In genomic region chr15:26243382-26243781, GRCh38 we compare ENCODE assay signal across 19 cellular contexts.
DNase-seq lines count a peak whose midpoint lies in the region; ATAC-seq, FAIRE-seq and TF ChIP-seq lines count a peak whose summit lies in the region.
"Had no signal": no experiment of that assay in that cellular context is flagged by ENCODE, and none has a peak within 500 bp of the region (broad histone marks: within the 10 kb centered on the region; RNA-seq: fewer than 3 reads in every experiment).

No MANE protein-coding gene starts in this region.

- DNase-seq in GM23338 (ENCODE audit: low spot score), result peak; percentile 82
- no peak for DNase-seq in H1 (ENCODE audit: low read depth in 1 of 2, low spot score in 2 of 2)
- no peak for DNase-seq in NOMO-1 treated with DMSO at 0.1 percent for 48 hours (lab: John Stamatoyannopoulos, UW; ENCODE audit: unreplicated experiment)
- no peak for DNase-seq in small intestine
- DNase-seq in A673 (ENCODE audit: low spot score), result no peak
- DNase-seq: 8988T; Calu3; CD8-positive, alpha-beta T cell; DMS79 treated with DMSO at 0.1 percent for 48 hours; GF-D8; HFFc6 had no signal

- peaks cover 21% of the 10 kb centered on the region for H3K36me3 Mint-ChIP-seq in GM23338 (ENCODE audit: low read depth)
- H3K36me3 Mint-ChIP-seq: CD8-positive, alpha-beta T cell had no signal

- no peak overlapping the region; the same call in 1 of the 2 replicates for H2AK5ac ChIP-seq in H1 (ENCODE audit: low read depth, low read length)

- H3K36me3 ChIP-seq in GM23338 (ENCODE audit: insufficient read depth) (no peaks in the 10 kb centered on the region), HUES6 (ENCODE audit: control insufficient read depth, insufficient read depth, low read length) (no peaks in the 10 kb centered on the region), H1 (ENCODE audit: control insufficient read depth in 2 of 4, insufficient read depth in 4 of 4, low read length in 3 of 4) (no peaks in the 10 kb centered on the region), iPS-20b (ENCODE audit: insufficient read depth, low read depth, low read length) (no peaks in the 10 kb centered on the region), small intestine (ENCODE audit: control insufficient read depth in 2 of 2, insufficient read depth in 2 of 2, low read length in 2 of 2) (no peaks in the 10 kb centered on the region), A673 (ENCODE audit: insufficient read depth, low read length, poor library complexity, severe bottlenecking) (no peaks in the 10 kb centered on the region)
- H3K36me3 ChIP-seq: BLaER1 treated with 17β-estradiol and CSF1 and Interleukin-3, amounts not matched to agents 10 nM and 100 nM had no signal

- H4K20me1 ChIP-seq in GM23338 (replicated peaks; ENCODE audit: insufficient read depth) (no peaks in the 10 kb centered on the region), H1 (replicated peaks in 1 of 2; ENCODE audit: control insufficient read depth in 1 of 2, insufficient read depth in 2 of 2, low read length in 2 of 2) (no peaks in the 10 kb centered on the region)
- H4K20me1 ChIP-seq: BLaER1 treated with 17β-estradiol and CSF1 and Interleukin-3, amounts not matched to agents 10 nM and 100 nM had no signal

- H3K9me3 Mint-ChIP-seq in GM23338, result peaks cover 25% of the 10 kb centered on the region

- peak overlapping the region; percentile 71 for H3K4ac ChIP-seq in H1 (replicated peaks; ENCODE audit: insufficient read length, low read depth, low read length)

- H3K79me2 ChIP-seq in GM23338 (replicated peaks; ENCODE audit: insufficient read depth) (no peaks in the 10 kb centered on the region), H1 (ENCODE audit: control insufficient read depth in 1 of 2, insufficient read depth in 2 of 2, low read length in 2 of 2) (no peaks in the 10 kb centered on the region)

- H3F3A ChIP-seq in GM23338 (replicated peaks; ENCODE audit: low read depth), result peaks cover 10% of the 10 kb centered on the region; the same call in 1 of the 2 replicates

- POLR2A ChIA-PET in H1 (lab: Charles Lee; ENCODE audit: partially characterized antibody) (interaction anchor here (1.0 to 3.8 kb wide), 7 partner anchors 8 to 59 kb away, joined by 3 to 25 read pairs (median 4); no protein-coding TSS in a partner anchor), A673 (lab: Charles Lee; ENCODE audit: low non-redundant PET) (no interaction called here)

- no peak overlapping the region for H3K4me3 ChIP-seq in GM23338
- H3K4me3 ChIP-seq in HUES6 (ENCODE audit: low read depth, low read length), result no peak overlapping the region
- no peak overlapping the region for H3K4me3 ChIP-seq in H1 (ENCODE audit: extremely low read depth in 1 of 4, insufficient read depth in 2 of 4, low read depth in 3 of 4, low read length in 4 of 4)
- peak overlapping the region; percentile 40; the same call in 1 of the 2 replicates for H3K4me3 ChIP-seq in iPS-20b (ENCODE audit: low read length)
- no peak overlapping the region for H3K4me3 ChIP-seq in small intestine (ENCODE audit: low read depth in 1 of 2, low read length in 2 of 2)
- H3K4me3 ChIP-seq in A673 (ENCODE audit: low read depth, low read length, poor library complexity, severe bottlenecking), result no peak overlapping the region
- H3K4me3 ChIP-seq: BLaER1 treated with 17β-estradiol and CSF1 and Interleukin-3, amounts not matched to agents 10 nM and 100 nM had no signal

- H3K9me3 ChIP-seq in HUES6 (ENCODE audit: control insufficient read depth, insufficient read depth, low read depth, low read length) (no peaks in the 10 kb centered on the region; the same call in 1 of the 2 replicates), H1 (ENCODE audit: insufficient read depth in 2 of 2, low read depth in 1 of 2, low read length in 1 of 2) (no peaks in the 10 kb centered on the region), iPS-20b (ENCODE audit: insufficient read depth, low read depth, low read length) (no peaks in the 10 kb centered on the region), small intestine (ENCODE audit: control insufficient read depth, low read depth) (peaks cover 1% of the 10 kb centered on the region), A673 (ENCODE audit: low read depth, low read length, poor library complexity, severe bottlenecking) (peaks cover 36% of the 10 kb centered on the region)

- no peak overlapping the region for H3K23ac ChIP-seq in H1 (ENCODE audit: insufficient read length)

- peak in 1 of 2 experiments; percentile 5; a peak in 1 of 3 replicates for TF ChIP-seq EP300 in H1 (IDR thresholded peaks at IDR 0.05; ENCODE audit: borderline replicate concordance in 1 of 2, low read depth in 2 of 2, low read length in 2 of 2)

- H2BK5ac ChIP-seq in H1 (ENCODE audit: low read depth, low read length), result peak overlapping the region; percentile 93

- H3K9me2 ChIP-seq in GM23338 (ENCODE audit: insufficient read depth), result 0 out of 2 replicates have a peak, but pooled peaks cover 15% of the 10 kb centered on the region

- peaks cover 11% of the 10 kb centered on the region for H3K4me1 ChIP-seq in GM23338 (ENCODE audit: insufficient read depth)
- peaks cover 14% of the 10 kb centered on the region for H3K4me1 ChIP-seq in HUES6 (ENCODE audit: control insufficient read depth, insufficient read depth, low read length)
- H3K4me1 ChIP-seq in H1 (replicated peaks in 1 of 4; ENCODE audit: control insufficient read depth in 3 of 4, insufficient read depth in 4 of 4, low read length in 3 of 4), result peaks cover 8 to 18% (median 11%) of the 10 kb centered on the region in 4 experiments
- peaks cover 15% of the 10 kb centered on the region; the same call in 1 of the 2 replicates for H3K4me1 ChIP-seq in iPS-20b (ENCODE audit: insufficient read depth, low read length)
- no peaks in the 10 kb centered on the region for H3K4me1 ChIP-seq in small intestine (ENCODE audit: control insufficient read depth in 2 of 2, insufficient read depth in 1 of 2, low read depth in 1 of 2, low read length in 1 of 2)
- H3K4me1 ChIP-seq in A673 (ENCODE audit: insufficient read depth, low read length, poor library complexity, severe bottlenecking), result no peaks in the 10 kb centered on the region

- peak overlapping the region; percentile 87 for H3K27ac Mint-ChIP-seq in GM23338
- H3K27ac Mint-ChIP-seq: B cell; CD8-positive, alpha-beta T cell; HFFc6 had no signal

- peaks cover 20% of the 10 kb centered on the region for H3K4me1 Mint-ChIP-seq in GM23338
- H3K4me1 Mint-ChIP-seq: B cell had no signal

- H2BK12ac ChIP-seq in H1 (ENCODE audit: low read depth, low read length), result peak overlapping the region; percentile 62

- no peak overlapping the region for H3K14ac ChIP-seq in H1 (ENCODE audit: insufficient read length)

- WGBS in H1 (ENCODE audit: extremely low coverage in 1 of 2, insufficient coverage in 1 of 2, insufficient read length in 1 of 2, insufficient replicate concordance in 2 of 2, low coverage in 1 of 2, low lambda C conversion rate in 2 of 2, missing lambda C conversion rate in 1 of 2), 2 experiments, result 70% methylated on average over 1 of the region's 1 CpG; no CpG with 5 or more reads in 1 of the 2 experiments
- WGBS in small intestine, 3 donors, result 87 to 97% (median 91%) methylated on average over 1 of the region's 1 CpG

- peak overlapping the region; percentile 96; the same call in 1 of the 2 replicates for H2BK20ac ChIP-seq in H1 (ENCODE audit: low read length)

- peak in 1 of 2 experiments; percentile 4; a peak in 1 of 4 replicates for TF ChIP-seq RAD21 in H1 (IDR thresholded peaks at IDR 0.05 in 1 of 2, conservative IDR thresholded peaks at IDR 0.05 in 1 of 2; ENCODE audit: low read depth in 2 of 2, low read length in 2 of 2)

- H2BK15ac ChIP-seq in H1 (ENCODE audit: low read length), result no peak overlapping the region

- peak overlapping the region; percentile 79 for H4K91ac ChIP-seq in H1 (replicated peaks; ENCODE audit: insufficient read length, low read length)

- no peaks in the 10 kb centered on the region for H3K23me2 ChIP-seq in H1 (ENCODE audit: low read depth, low read length)

- ATAC-seq in GM23338 (peak; percentile 88), HG03432 (IDR thresholded peaks at IDR 0.05; ENCODE audit: unreplicated experiment) (no peak)
- ATAC-seq: CD8-positive, alpha-beta T cell; HCT116 had no signal

- TF ChIP-seq CTCF in GM23338 (conservative IDR thresholded peaks at IDR 0.05; ENCODE audit: low read depth in 2 of 2) (no peak), H1 (IDR thresholded peaks at IDR 0.05; ENCODE audit: control extremely low read depth in 1 of 3, insufficient read depth in 1 of 3, low read depth in 1 of 3, low read length in 3 of 3) (no peak), A673 (conservative IDR thresholded peaks at IDR 0.05; ENCODE audit: low read depth, low read length) (no peak)

- H3K27me3 ChIP-seq in GM23338 (ENCODE audit: insufficient read depth) (no peaks in the 10 kb centered on the region), HUES6 (ENCODE audit: control insufficient read depth, insufficient read depth, low read length) (no peaks in the 10 kb centered on the region), H1 (replicated peaks in 1 of 4; ENCODE audit: control insufficient read depth in 3 of 4, extremely low read depth in 1 of 4, insufficient read depth in 3 of 4, low read length in 3 of 4) (no peaks in the 10 kb centered on the region), iPS-20b (ENCODE audit: insufficient read depth, low read length) (no peaks in the 10 kb centered on the region), small intestine (ENCODE audit: control insufficient read depth in 2 of 2, insufficient read depth in 2 of 2, low read length in 2 of 2) (no peaks in the 10 kb centered on the region), A673 (replicated peaks; ENCODE audit: insufficient read depth, low read depth, low read length, poor library complexity) (no peaks in the 10 kb centered on the region)
- H3K27me3 ChIP-seq: BLaER1 treated with 17β-estradiol and CSF1 and Interleukin-3, amounts not matched to agents 10 nM and 100 nM had no signal

- peak overlapping the region; percentile 79 for H3K18ac ChIP-seq in H1 (ENCODE audit: extremely low read depth, low read length)

- no peak overlapping the region for H2AFZ ChIP-seq in GM23338
- H2AFZ ChIP-seq in H1 (ENCODE audit: low read length), result no peak overlapping the region

- no TSS peak for BruUV-seq in A673 (replicated peaks; lab: Mats Ljungman, UMichigan)

- peaks cover 3% of the 10 kb centered on the region for H3K27me3 Mint-ChIP-seq in GM23338 (ENCODE audit: insufficient read depth, low read depth, poor library complexity)
- H3K27me3 Mint-ChIP-seq: B cell had no signal

- peak overlapping the region; percentile 32 for H4K5ac ChIP-seq in H1 (ENCODE audit: insufficient read length, low read depth, low read length)

- H3K9ac ChIP-seq in HUES6 (ENCODE audit: low read length) (peak overlapping the region; percentile 25), H1 (replicated peaks in 1 of 4; ENCODE audit: extremely low read depth in 1 of 4, low read depth in 3 of 4, low read length in 3 of 4) (peak overlapping the region in 2 of 4 experiments; percentile 16 to 25; a peak in 5 of 7 replicates), iPS-20b (ENCODE audit: low read depth, low read length) (peak overlapping the region; percentile 77)
- H3K9ac ChIP-seq: BLaER1 treated with 17β-estradiol and CSF1 and Interleukin-3, amounts not matched to agents 10 nM and 100 nM had no signal

- intact Hi-C loops in A673 (cut with micrococcal nuclease; ENCODE audit: unreplicated experiment), result no loop called here

- CTCF ChIA-PET in H1 (lab: Charles Lee; ENCODE audit: partially characterized antibody), result interaction anchor here (0.8 to 3.8 kb wide), 8 partner anchors 17 to 516 kb away, joined by 3 to 22 read pairs (median 4); no protein-coding TSS in a partner anchor
- CTCF ChIA-PET in A673 (lab: Charles Lee), result no interaction called here

- H3K27ac ChIP-seq in GM23338 (ENCODE audit: low read depth), result peak overlapping the region; percentile 90
- H3K27ac ChIP-seq in HUES6 (ENCODE audit: low read depth, low read length), result peak overlapping the region; percentile 85
- peak overlapping the region; percentile 90 for H3K27ac ChIP-seq in H1 (ENCODE audit: low read depth, low read length)
- peak overlapping the region; percentile 97 for H3K27ac ChIP-seq in iPS-20b (ENCODE audit: low read length)
- H3K27ac ChIP-seq in small intestine (ENCODE audit: low read depth in 1 of 2, low read length in 1 of 2), result no peak overlapping the region
- no peak overlapping the region for H3K27ac ChIP-seq in A673 (ENCODE audit: low read depth, low read length, poor library complexity, severe bottlenecking)
- H3K27ac ChIP-seq: BLaER1 treated with 17β-estradiol and CSF1 and Interleukin-3, amounts not matched to agents 10 nM and 100 nM had no signal

- peak overlapping the region; percentile 96 for H2BK120ac ChIP-seq in H1 (replicated peaks; ENCODE audit: low read depth, low read length)

- H3K4me2 ChIP-seq in GM23338 (peak overlapping the region; percentile 7; the same call in 1 of the 2 replicates), H1 (ENCODE audit: insufficient read depth in 1 of 2, low read depth in 2 of 2, low read length in 2 of 2) (peak overlapping the region; percentile 32 to 49; a peak in 2 of 4 replicates)
- H3K4me2 ChIP-seq: BLaER1 treated with 17β-estradiol and CSF1 and Interleukin-3, amounts not matched to agents 10 nM and 100 nM had no signal

- H3K56ac ChIP-seq in H1 (replicated peaks; ENCODE audit: insufficient read length, low read depth, low read length), result no peak overlapping the region

- H4K8ac ChIP-seq in H1 (ENCODE audit: extremely low read depth, insufficient read depth, low read length), result no peak overlapping the region

- H3K79me1 ChIP-seq in H1 (ENCODE audit: low read depth, low read length), result no peaks in the 10 kb centered on the region

- H3K4me3 Mint-ChIP-seq in GM23338, result no peak overlapping the region
- H3K4me3 Mint-ChIP-seq: B cell; CD8-positive, alpha-beta T cell; HFFc6 had no signal

- FAIRE-seq in H1 (lab: Jason Lieb, UNC) (peak; percentile 58), small intestine (lab: Jason Lieb, UNC) (no peak)
- FAIRE-seq: H54, HTR-8/SVneo had no signal

- peak in 1 of 2 experiments; percentile 58; a peak in 1 of 3 replicates for TF ChIP-seq POLR2A in H1 (IDR thresholded peaks at IDR 0.05; ENCODE audit: control extremely low read depth in 1 of 2, low read depth in 2 of 2, low read length in 2 of 2)

Comparison
In these comparisons a context has a peak if more than half of its experiments do, and no peak if none do; other contexts are left out.
1. H3K27ac ChIP-seq: peak in GM23338 (single experiment), HUES6 (single experiment), H1 (single experiment) and iPS-20b (single experiment); none in small intestine (0 of 2) and A673 (single experiment).